1 cellular context compared by ENCODE assay signal in the genomic region with DNA sequence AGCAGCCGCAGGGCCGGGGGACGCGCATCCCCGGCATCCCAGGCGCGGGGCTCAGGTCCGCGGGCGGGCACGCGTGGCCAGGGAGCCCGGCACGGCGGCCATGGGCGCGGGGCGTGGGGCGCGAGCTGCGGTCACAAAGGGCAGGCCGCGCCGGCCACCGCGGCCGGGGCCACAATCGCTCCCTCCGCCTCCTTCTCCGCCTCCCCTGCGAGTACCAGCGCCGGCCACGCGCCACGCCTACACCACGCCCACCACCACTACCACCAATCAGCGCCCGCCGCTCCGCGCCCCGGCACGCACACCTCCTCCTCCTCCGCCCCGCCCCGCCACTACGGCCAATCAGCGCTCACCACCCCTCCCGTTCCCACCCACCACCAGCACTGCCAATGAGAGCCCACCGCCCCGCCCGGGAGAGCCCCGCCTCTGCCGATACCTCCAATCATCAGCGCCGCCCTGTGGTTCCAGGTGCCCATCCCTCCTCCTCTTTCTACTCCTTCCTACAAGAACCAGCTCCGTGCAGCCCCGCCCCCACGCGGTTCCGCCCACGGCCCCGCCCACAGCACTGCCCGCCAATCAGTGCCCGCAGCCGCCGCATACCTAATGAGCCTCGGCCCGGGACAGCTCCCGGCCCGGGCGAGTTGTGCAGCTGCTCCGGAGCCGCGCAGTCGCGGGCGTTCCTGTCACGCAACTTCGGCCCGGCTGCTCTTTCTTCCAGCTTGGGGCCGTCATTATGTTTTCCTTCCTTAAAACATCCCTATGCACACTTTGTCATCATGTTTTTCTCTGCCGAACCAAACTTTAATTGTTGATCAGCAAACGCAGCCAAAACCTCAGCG.
A peak's percentile ranks its signal among the peaks of the same experiment; 100 is the strongest.
TF ChIP-seq lines count a peak whose summit lies in the region.

TSS of gene RPS6KA2 (minus strand) at position 213 of the 836 bp plus-strand sequence. CDS start 232 bp downstream, outside the sequence.

TF ChIP-seq in GM12878, 131 proteins besides CTCF, POLR2A, EP300 and RAD21 (continued from another document):
- TF ChIP-seq MEF2A (IDR thresholded peaks at IDR 0.05; ENCODE audit: insufficient read depth, low read depth, low read length) (no peak), POLR2AphosphoS5 (IDR thresholded peaks at IDR 0.05; ENCODE audit: low read length) (peak; percentile 57; the same call in 1 of the 2 replicates), PAX8 (IDR thresholded peaks at IDR 0.05) (no peak), POU2F2 (IDR thresholded peaks at IDR 0.05; ENCODE audit: borderline replicate concordance, low read depth, low read length) (peak; percentile 57; the same call in 1 of the 3 replicates), HDGF (IDR thresholded peaks at IDR 0.05) (peak; percentile 99), TBL1XR1 (IDR thresholded peaks at IDR 0.05; ENCODE audit: low read depth, low read length) (no peak), PAX5 (IDR thresholded peaks at IDR 0.05; ENCODE audit: borderline replicate concordance, low read depth, low read length) (0 out of 2 replicates have a peak, but pooled peaks have one; percentile 11), BACH1 (IDR thresholded peaks at IDR 0.05; ENCODE audit: borderline replicate concordance) (0 out of 2 replicates have a peak, but pooled peaks have one; percentile 46), IKZF1 (conservative IDR thresholded peaks at IDR 0.05) (peak; percentile 43), TCF12 (IDR thresholded peaks at IDR 0.05; ENCODE audit: low read depth, low read length) (peak; percentile 85; the same call in 1 of the 2 replicates), NR2F1 (conservative IDR thresholded peaks at IDR 0.05) (peak; percentile 46; the same call in 1 of the 2 replicates), ZZZ3 (IDR thresholded peaks at IDR 0.05; ENCODE audit: control insufficient read depth, insufficient read length, low read depth) (no peak), DPF2 (IDR thresholded peaks at IDR 0.05) (peak; percentile 42), SP1 (IDR thresholded peaks at IDR 0.05; ENCODE audit: low read depth, low read length) (peak; percentile 89), SMARCA5 (IDR thresholded peaks at IDR 0.05) (0 out of 2 replicates have a peak, but pooled peaks have one; percentile 37), TAF1 (IDR thresholded peaks at IDR 0.05; ENCODE audit: borderline replicate concordance, low read depth, low read length) (peak; percentile 65; the same call in 1 of the 2 replicates), ZNF217 (IDR thresholded peaks at IDR 0.05) (no peak), TCF3 (IDR thresholded peaks at IDR 0.05; ENCODE audit: borderline replicate concordance, insufficient read depth, low read depth, low read length) (0 out of 2 replicates have a peak, but pooled peaks have one; percentile 32), CREB1 (IDR thresholded peaks at IDR 0.05; ENCODE audit: low read depth) (0 out of 2 replicates have a peak, but pooled peaks have one; percentile 59)
TF ChIP-seq in GM12878: peak in this region for 19.
